17 cellular contexts compared by ENCODE assay signal in genomic region chr10:87804939-87805569, GRCh38. TPM values are rescaled to one million over a fixed set of nuclear protein-coding genes. Genes with fewer than 3 reads are reported as not detected.
"Had no signal": no experiment of that assay in that cellular context is flagged by ENCODE, and none has a peak within 500 bp of the region (broad histone marks: within the 10 kb centered on the region; RNA-seq: fewer than 3 reads in every experiment).

No MANE protein-coding gene starts in this region.

- DNase-seq: activated CD4-positive, alpha-beta memory T cell treated with anti-CD3 and anti-CD28 coated beads, Interleukin-2, amount 10 ng/mL, durations not matched to agents 7 days and 5 days; activated CD8-positive, alpha-beta memory T cell treated with anti-CD3 and anti-CD28 coated beads, Interleukin-2, amount 50 U/mL, for 48 hours; activated effector memory CD4-positive, alpha-beta T cell treated with Interleukin-2 at 50 U/mL for 16 hours; hippocampal formation; kidney glomerular epithelial cell; lower lobe of right lung; midbrain; naive B cell; psoas muscle; sigmoid colon; stimulated activated CD4-positive, alpha-beta T cell treated with anti-CD3 and anti-CD28 coated beads, Interleukin-2, amount 100 ng/mL, for 24 hours; stimulated activated naive B cell treated with anti-CD40 and anti-IgM and Interleukin-4, amounts not matched to agents 10 μg/mL and 1 μg/mL and 100 μg/mL, for 72 hours; T-helper 9 cell; trophoblast cell had no signal

- H3K27ac Mint-ChIP-seq: activated CD4-positive, alpha-beta memory T cell treated with anti-CD3 and anti-CD28 coated beads, Interleukin-2, amount 10 ng/mL, durations not matched to agents 7 days and 5 days; stimulated activated naive B cell treated with anti-CD40 and anti-IgM and Interleukin-4, amounts not matched to agents 10 μg/mL and 1 μg/mL and 100 μg/mL, for 72 hours had no signal

- H3K27me3 Mint-ChIP-seq: activated CD4-positive, alpha-beta memory T cell treated with anti-CD3 and anti-CD28 coated beads, Interleukin-2, amount 10 ng/mL, durations not matched to agents 7 days and 5 days; naive B cell; stimulated activated naive B cell treated with anti-CD40 and anti-IgM and Interleukin-4, amounts not matched to agents 10 μg/mL and 1 μg/mL and 100 μg/mL, for 72 hours had no signal

- H3K36me3 ChIP-seq: lower lobe of right lung had no signal

- H3K4me3 ChIP-seq: ascending aorta, lower lobe of right lung, psoas muscle, sigmoid colon had no signal

- H3K9me3 ChIP-seq: lower lobe of right lung, psoas muscle had no signal

- ATAC-seq: psoas muscle; stimulated activated naive B cell treated with anti-CD40 and anti-IgM and Interleukin-4, amounts not matched to agents 10 μg/mL and 1 μg/mL and 100 μg/mL, for 72 hours had no signal

- H3K4me3 Mint-ChIP-seq: activated CD4-positive, alpha-beta memory T cell treated with anti-CD3 and anti-CD28 coated beads, Interleukin-2, amount 10 ng/mL, durations not matched to agents 7 days and 5 days; stimulated activated naive B cell treated with anti-CD40 and anti-IgM and Interleukin-4, amounts not matched to agents 10 μg/mL and 1 μg/mL and 100 μg/mL, for 72 hours had no signal

- H3K27me3 ChIP-seq: ascending aorta, sigmoid colon had no signal

- H3K27ac ChIP-seq: ascending aorta, epithelial cell of prostate, lower lobe of right lung, psoas muscle, sigmoid colon, VCaP had no signal

- H3K4me1 ChIP-seq: ascending aorta, lower lobe of right lung, psoas muscle had no signal

RNA-seq across cellular contexts. Expression of gene KLLN, which starts 58.3 kb away (rescaled TPM):
- total RNA-seq: ascending aorta had no signal
